17 cellular contexts compared by ENCODE assay signal in genomic region chr17:19763991-19764390, GRCh38. TPM values are rescaled to one million over a fixed set of nuclear protein-coding genes. Genes with fewer than 3 reads are reported as not detected.
"Had no signal": no experiment of that assay in that cellular context is flagged by ENCODE, and none has a peak within 500 bp of the region (broad histone marks: within the 10 kb centered on the region; RNA-seq: fewer than 3 reads in every experiment).

No MANE protein-coding gene starts in this region.

RNA-seq across cellular contexts. Expression of gene ALDH3A1, which starts 15.9 kb away (rescaled TPM):
- total RNA-seq: naive thymus-derived CD8-positive, alpha-beta T cell; natural killer cell; natural killer cell treated with Interleukin-12 subunit alpha and Interleukin-12 subunit beta and Interleukin-15 and Interleukin-18, amount 100 ng/mL, for 72 hours; neural crest cell; skeletal muscle tissue had no signal

RNA-seq across cellular contexts. Expression of gene SLC47A2, which starts 47.6 kb away (rescaled TPM):
- total RNA-seq: naive thymus-derived CD8-positive, alpha-beta T cell; natural killer cell; natural killer cell treated with Interleukin-12 subunit alpha and Interleukin-12 subunit beta and Interleukin-15 and Interleukin-18, amount 100 ng/mL, for 72 hours; neural crest cell; osteoblast; pancreas; posterior vena cava; prostate gland; pulmonary artery endothelial cell; right atrium auricular region; right cardiac atrium; right lobe of liver; sciatic nerve; sigmoid colon; skeletal muscle tissue; smooth muscle cell; spleen had no signal
